In genomic region chr2:177784449-177784845, GRCh38 we compare ENCODE assay signal across 11 cellular contexts.
DNase-seq lines count a peak whose midpoint lies in the region; ATAC-seq and TF ChIP-seq lines count a peak whose summit lies in the region.
"Had no signal": no experiment of that assay in that cellular context is flagged by ENCODE, and none has a peak within 500 bp of the region (broad histone marks: within the 10 kb centered on the region; RNA-seq: fewer than 3 reads in every experiment).

No MANE protein-coding gene starts in this region.

- H3K4me3 ChIP-seq in OCI-LY3 (ENCODE audit: low read length): no peak overlapping the region
- H3K4me3 ChIP-seq in transverse colon: no peak overlapping the region

- no peak overlapping the region for H3K4me3 Mint-ChIP-seq in activated naive CD4-positive, alpha-beta T cell treated with anti-CD3 and anti-CD28 coated beads for 36 hours

- in situ Hi-C loops in transverse colon (cut with MboI; ENCODE audit: low pct_ligation_motif_present in 1 of 4, low pct_unique_long_range_greater_than_20kb in 1 of 4, low sequenced_read_pairs in 3 of 4): no loop called here

- H4K20me1 ChIP-seq in OCI-LY3 (ENCODE audit: insufficient read depth, low read length): no peaks in the 10 kb centered on the region

- peak overlapping the region; percentile 6; the same call in 1 of the 2 replicates for H3K4me2 ChIP-seq in OCI-LY3 (ENCODE audit: low read length)

- H3K27me3 ChIP-seq in OCI-LY3 (ENCODE audit: low read depth, low read length) (no peaks in the 10 kb centered on the region), foreskin keratinocyte (no peaks in the 10 kb centered on the region), transverse colon (no peaks in the 10 kb centered on the region)

- H3K27me3 Mint-ChIP-seq in activated naive CD4-positive, alpha-beta T cell treated with anti-CD3 and anti-CD28 coated beads for 36 hours (ENCODE audit: low read depth): no peaks in the 10 kb centered on the region

- H3K79me2 ChIP-seq in OCI-LY3 (ENCODE audit: low read length): no peaks in the 10 kb centered on the region

- peaks cover 39% of the 10 kb centered on the region for H3K4me1 Mint-ChIP-seq in activated naive CD4-positive, alpha-beta T cell treated with anti-CD3 and anti-CD28 coated beads for 36 hours (ENCODE audit: low read depth)

- TF ChIP-seq EP300 in transverse colon (IDR thresholded peaks at IDR 0.05; ENCODE audit: low read depth): no peak

- peaks cover 2% of the 10 kb centered on the region for H3K36me3 Mint-ChIP-seq in activated naive CD4-positive, alpha-beta T cell treated with anti-CD3 and anti-CD28 coated beads for 36 hours (ENCODE audit: low read depth)

- CTCF ChIA-PET in activated naive CD4-positive, alpha-beta T cell treated with anti-CD3 and anti-CD28 coated beads for 36 hours (lab: Charles Lee): no interaction called here

- H3K27ac ChIP-seq in OCI-LY3 (ENCODE audit: low read length) (no peak overlapping the region), foreskin keratinocyte (peak overlapping the region; percentile 50), transverse colon (peak overlapping the region in 3 of 4 donors; percentile 21 to 36 (median 25))

- peaks cover 8% of the 10 kb centered on the region for H3K4me1 ChIP-seq in OCI-LY3 (ENCODE audit: low read length)
- peaks cover 22% of the 10 kb centered on the region for H3K4me1 ChIP-seq in foreskin keratinocyte
- H3K4me1 ChIP-seq in transverse colon: peaks cover 4 to 16% (median 6%) of the 10 kb centered on the region in 4 donors
- H3K4me1 ChIP-seq: Caco-2 had no signal

- TF ChIP-seq POLR2A in transverse colon (IDR thresholded peaks at IDR 0.05): no peak

- no peak for TF ChIP-seq CTCF in OCI-LY3 (IDR thresholded peaks at IDR 0.05; ENCODE audit: low read depth, low read length)
- TF ChIP-seq CTCF in foreskin keratinocyte (conservative IDR thresholded peaks at IDR 0.05): no peak
- TF ChIP-seq CTCF in transverse colon (IDR thresholded peaks at IDR 0.05): no peak

- ATAC-seq in foreskin keratinocyte (no peak), HG03097 (IDR thresholded peaks at IDR 0.05; ENCODE audit: low FRiP score, unreplicated experiment) (no peak)

- H3K27ac Mint-ChIP-seq in activated naive CD4-positive, alpha-beta T cell treated with anti-CD3 and anti-CD28 coated beads for 36 hours: peak overlapping the region; percentile 37

- 0 out of 2 replicates have a peak overlapping the region, but pooled peaks have one; percentile 6 for H2AFZ ChIP-seq in OCI-LY3 (ENCODE audit: low read depth, low read length)

- H3K9me3 ChIP-seq in OCI-LY3 (ENCODE audit: insufficient read depth, low read length): no peaks in the 10 kb centered on the region
- H3K9me3 ChIP-seq in transverse colon: no peaks in the 10 kb centered on the region
- H3K9me3 ChIP-seq: Caco-2 had no signal

- H3K9me3 Mint-ChIP-seq in activated naive CD4-positive, alpha-beta T cell treated with anti-CD3 and anti-CD28 coated beads for 36 hours: peaks cover 3% of the 10 kb centered on the region

- H3K36me3 ChIP-seq in OCI-LY3 (replicated peaks; ENCODE audit: low read depth, low read length) (no peaks in the 10 kb centered on the region), transverse colon (no peaks in the 10 kb centered on the region)

- DNase-seq in activated naive CD4-positive, alpha-beta T cell treated with anti-CD3 and anti-CD28 coated beads for 36 hours: peak; percentile 22
- DNase-seq in activated naive CD4-positive, alpha-beta T cell treated with Interleukin-2 at 50 U/mL for 16 hours: no peak
- peak in 1 of 2 donors; percentile 38 for DNase-seq in foreskin keratinocyte
- DNase-seq in transverse colon: no peak
- DNase-seq in stimulated activated CD4-positive, alpha-beta T cell treated with anti-CD3 and anti-CD28 coated beads, Interleukin-15, amount 100 ng/mL, for 24 hours: no peak
- DNase-seq in ecto neural progenitor cell (ENCODE audit: low spot score): no peak
- DNase-seq: activated CD8-positive, alpha-beta memory T cell treated with anti-CD3 and anti-CD28 coated beads for 24 hours; Caco-2; mesendoderm had no signal

- intact Hi-C loops in activated naive CD4-positive, alpha-beta T cell treated with anti-CD3 and anti-CD28 coated beads for 36 hours (cut with micrococcal nuclease): no loop called here
- intact Hi-C loops in transverse colon (cut with DNase I; ENCODE audit: low total_unique reads): loop anchor here (5.0 kb wide), 1 partner anchor 663 kb away; no protein-coding TSS in a partner anchor

- no peak overlapping the region for H3K9ac ChIP-seq in OCI-LY3 (ENCODE audit: low read length)
